Comparison of ENCODE assay signal across 8 cellular contexts in genomic region chr6:3259491-3259958, GRCh38. TPM values are rescaled to one million over a fixed set of nuclear protein-coding genes. Genes with fewer than 3 reads are reported as not detected.
DNase-seq lines count a peak whose midpoint lies in the region; ATAC-seq and TF ChIP-seq lines count a peak whose summit lies in the region.

No MANE protein-coding gene starts in this region.

- H3K4me1 ChIP-seq in right atrium auricular region = peaks cover 0 to 29% of the 10 kb centered on the region in 2 donors

- H3K27me3 Mint-ChIP-seq in activated naive CD8-positive, alpha-beta T cell = no peaks in the 10 kb centered on the region

- H3K27ac Mint-ChIP-seq in activated naive CD8-positive, alpha-beta T cell = peak overlapping the region; percentile 97

- no peaks in the 10 kb centered on the region for H3K9me3 ChIP-seq in right atrium auricular region

- H3K4me1 Mint-ChIP-seq in activated naive CD8-positive, alpha-beta T cell (ENCODE audit: low read depth) = peaks cover 43% of the 10 kb centered on the region

- H3K4me3 ChIP-seq in right atrium auricular region = peak overlapping the region; percentile 89 to 99

- TF ChIP-seq CTCF in right atrium auricular region (IDR thresholded peaks at IDR 0.05) = no peak

- H3K36me3 ChIP-seq in right atrium auricular region = peaks cover 6% of the 10 kb centered on the region

- H3K36me3 Mint-ChIP-seq in activated naive CD8-positive, alpha-beta T cell = peaks cover 10% of the 10 kb centered on the region

- no peaks in the 10 kb centered on the region for H3K27me3 ChIP-seq in right atrium auricular region

- ATAC-seq in GM19035 (IDR thresholded peaks at IDR 0.05; ENCODE audit: unreplicated experiment) = peak; percentile 31
- ATAC-seq in HG03139 (IDR thresholded peaks at IDR 0.05; ENCODE audit: unreplicated experiment) = peak; percentile 25

- no peaks in the 10 kb centered on the region for H3K9me3 Mint-ChIP-seq in activated naive CD8-positive, alpha-beta T cell (ENCODE audit: low read depth)

- peak overlapping the region; percentile 77 to 83 for H3K27ac ChIP-seq in right atrium auricular region

- DNase-seq in COR-L47 (lab: John Stamatoyannopoulos, UW) (peak; percentile 38), NOMO-1 treated with DMSO at 0.1 percent for 48 hours (lab: John Stamatoyannopoulos, UW; ENCODE audit: unreplicated experiment) (peak; percentile 38), right atrium auricular region (ENCODE audit: low spot score) (no peak), retina (peak; percentile 75), epidermal melanocyte (ENCODE audit: insufficient read length, low spot score) (no peak)

- peak overlapping the region; percentile 99 for H3K4me3 Mint-ChIP-seq in activated naive CD8-positive, alpha-beta T cell

RNA-seq across cellular contexts. Expression of gene PSMG4, which starts 0.8 kb away (rescaled TPM):
- 10 to 100 TPM in 1 of 2 donors, 1 to 10 TPM in 1; 4.4 to 10.4 TPM for total RNA-seq in right atrium auricular region

RNA-seq across cellular contexts. Expression of gene TUBB2B, which starts 32.1 kb away (rescaled TPM):
- 1 to 10 TPM; 2.2 to 2.4 TPM for total RNA-seq in right atrium auricular region

Comparison
In these comparisons a context has a peak if more than half of its experiments do, and no peak if none do; other contexts are left out.
1. DNase-seq: peak in COR-L47 (single experiment), NOMO-1 treated with DMSO at 0.1 percent for 48 hours (single experiment) and retina (single experiment); none in right atrium auricular region (single experiment) and epidermal melanocyte (single experiment).